In the genomic region with DNA sequence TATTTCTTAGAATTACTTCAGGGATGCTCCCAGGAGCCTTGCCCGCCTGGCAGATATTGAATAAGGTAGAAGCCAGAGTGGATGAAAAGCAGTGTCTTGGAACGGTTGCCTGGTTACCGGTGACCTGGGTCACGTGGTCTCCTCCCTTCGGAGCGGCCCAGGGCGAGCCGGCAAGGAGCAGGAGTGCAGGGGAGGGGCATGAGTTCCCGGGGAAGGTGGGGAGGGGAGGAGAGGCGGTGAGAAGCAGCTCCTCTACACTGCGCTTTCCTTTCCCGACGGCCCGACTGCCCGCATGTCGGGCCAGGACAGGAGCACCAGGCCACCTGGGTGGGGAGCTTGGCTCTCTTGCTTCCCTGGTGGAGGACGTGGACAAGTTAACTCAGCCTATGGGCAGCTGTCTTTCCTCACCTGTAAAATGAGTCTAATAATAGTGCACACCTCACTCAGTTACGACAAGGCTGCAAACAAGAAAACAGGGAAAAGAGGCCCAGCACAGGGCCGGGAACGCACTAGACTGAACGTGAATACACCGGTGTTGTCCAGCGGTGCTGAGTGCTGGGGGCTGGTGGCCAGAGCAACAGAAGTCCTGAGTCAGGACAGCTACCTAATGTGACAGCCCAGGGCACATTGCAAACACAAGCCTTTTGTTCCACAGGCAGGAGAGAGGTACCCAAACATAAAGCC, we compare ENCODE assay signal across 1 cellular context.
A peak's percentile ranks its signal among the peaks of the same experiment; 100 is the strongest.
TF ChIP-seq lines count a peak whose summit lies in the region.

No MANE protein-coding gene starts in this region.

TF ChIP-seq in WTC11, 78 proteins besides CTCF, POLR2A, EP300 and RAD21 (continued from another document):
- TF ChIP-seq ZMAT4 (CRISPR knock-in tag; IDR thresholded peaks at IDR 0.05) = no peak
- no peak for TF ChIP-seq STAT6 (CRISPR knock-in tag; conservative IDR thresholded peaks at IDR 0.05; ENCODE audit: low read depth)
- TF ChIP-seq USF2 (CRISPR knock-in tag; IDR thresholded peaks at IDR 0.05) = peak; percentile 96
- TF ChIP-seq ATF3 (CRISPR knock-in tag; conservative IDR thresholded peaks at IDR 0.05) = no peak
- TF ChIP-seq, protein P1, sequence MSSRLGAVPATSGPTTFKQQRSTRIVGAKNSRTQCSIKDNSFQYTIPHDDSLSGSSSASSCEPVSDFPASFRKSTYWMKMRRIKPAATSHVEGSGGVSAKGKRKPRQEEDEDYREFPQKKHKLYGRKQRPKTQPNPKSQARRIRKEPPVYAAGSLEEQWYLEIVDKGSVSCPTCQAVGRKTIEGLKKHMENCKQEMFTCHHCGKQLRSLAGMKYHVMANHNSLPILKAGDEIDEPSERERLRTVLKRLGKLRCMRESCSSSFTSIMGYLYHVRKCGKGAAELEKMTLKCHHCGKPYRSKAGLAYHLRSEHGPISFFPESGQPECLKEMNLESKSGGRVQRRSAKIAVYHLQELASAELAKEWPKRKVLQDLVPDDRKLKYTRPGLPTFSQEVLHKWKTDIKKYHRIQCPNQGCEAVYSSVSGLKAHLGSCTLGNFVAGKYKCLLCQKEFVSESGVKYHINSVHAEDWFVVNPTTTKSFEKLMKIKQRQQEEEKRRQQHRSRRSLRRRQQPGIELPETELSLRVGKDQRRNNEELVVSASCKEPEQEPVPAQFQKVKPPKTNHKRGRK (CRISPR knock-in tag; IDR thresholded peaks at IDR 0.05; ENCODE audit: borderline replicate concordance) = no peak
- TF ChIP-seq ZNF317 (CRISPR knock-in tag; IDR thresholded peaks at IDR 0.05; ENCODE audit: borderline replicate concordance, low read depth) = no peak
- no peak for TF ChIP-seq ZNF671 (CRISPR knock-in tag; IDR thresholded peaks at IDR 0.05)
